In the genomic region with DNA sequence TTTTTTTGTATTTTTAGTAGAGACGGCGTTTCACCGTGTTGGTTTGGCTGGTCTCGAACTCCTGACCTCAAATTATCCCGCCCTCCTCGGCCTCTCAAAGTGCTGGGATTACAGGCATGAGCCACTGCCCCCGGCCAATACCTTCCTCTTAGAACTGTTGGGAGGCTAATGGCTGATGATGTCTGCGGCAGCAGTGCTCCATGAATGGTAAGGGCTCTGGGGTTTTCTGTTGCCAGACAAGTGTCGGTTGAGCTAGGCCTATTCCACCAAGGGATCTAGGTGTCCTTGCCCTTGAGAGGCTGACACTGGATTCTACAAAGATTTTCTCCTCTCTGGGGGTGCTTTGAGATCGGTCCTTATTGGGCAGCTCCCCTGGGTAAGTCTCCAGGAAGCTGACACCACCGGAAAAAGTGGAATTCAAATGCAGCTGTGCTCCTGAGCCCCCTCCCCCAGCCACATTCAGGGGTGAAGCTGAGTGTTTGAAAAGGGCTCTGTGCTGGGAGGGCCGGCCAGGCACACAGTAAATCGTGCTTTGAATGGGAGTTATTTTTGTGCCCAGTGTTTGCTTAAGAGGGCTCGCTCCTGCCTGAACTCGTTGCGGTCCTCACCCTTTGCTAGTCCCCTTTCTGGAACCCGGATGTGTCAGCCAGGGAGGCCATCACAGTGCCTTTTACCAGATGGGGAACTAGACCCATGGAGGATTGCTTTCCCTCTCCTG, we compare ENCODE assay signal across 9 cellular contexts. TPM values are rescaled to one million over a fixed set of nuclear protein-coding genes. Genes with fewer than 3 reads are reported as not detected.
DNase-seq lines count a peak whose midpoint lies in the region; ATAC-seq, FAIRE-seq and TF ChIP-seq lines count a peak whose summit lies in the region.
"Had no signal": no experiment of that assay in that cellular context is flagged by ENCODE, and none has a peak within 500 bp of the region (broad histone marks: within the 10 kb centered on the region; RNA-seq: fewer than 3 reads in every experiment).

No MANE protein-coding gene starts in this region.

- TF ChIP-seq POLR2A in breast epithelium (IDR thresholded peaks at IDR 0.05) (no peak), vagina (IDR thresholded peaks at IDR 0.05) (no peak)

- H3K27me3 ChIP-seq in breast epithelium (no peaks in the 10 kb centered on the region), lower lobe of right lung (ENCODE audit: low read depth) (no peaks in the 10 kb centered on the region), vagina (no peaks in the 10 kb centered on the region)

- no peak overlapping the region for H3K27ac Mint-ChIP-seq in activated CD8-positive, alpha-beta T cell treated with anti-CD3 and anti-CD28 coated beads, Interleukin-2, amount 10 ng/mL, durations not matched to agents 7 days and 5 days

- H3K27ac ChIP-seq in breast epithelium (peak overlapping the region; percentile 56 to 66), lower lobe of right lung (peak overlapping the region; percentile 76), vagina (peak overlapping the region; percentile 92)

- POLR2A ChIA-PET in activated CD8-positive, alpha-beta T cell treated with anti-CD3 and anti-CD28 coated beads, Interleukin-2, amount 10 ng/mL, durations not matched to agents 7 days and 5 days (lab: Charles Lee), result no interaction called here

- H3K27me3 Mint-ChIP-seq in activated CD8-positive, alpha-beta T cell treated with anti-CD3 and anti-CD28 coated beads, Interleukin-2, amount 10 ng/mL, durations not matched to agents 7 days and 5 days (ENCODE audit: low read depth), result peaks cover 45% of the 10 kb centered on the region

- H3K4me1 ChIP-seq in breast epithelium (peaks cover 16 to 32% of the 10 kb centered on the region in 2 donors), lower lobe of right lung (peaks cover 75% of the 10 kb centered on the region), vagina (peaks cover 82% of the 10 kb centered on the region)

- H3K36me3 Mint-ChIP-seq in activated CD8-positive, alpha-beta T cell treated with anti-CD3 and anti-CD28 coated beads, Interleukin-2, amount 10 ng/mL, durations not matched to agents 7 days and 5 days (ENCODE audit: low read depth), result no peaks in the 10 kb centered on the region

- in situ Hi-C loops in GM13977 (cut with MboI; ENCODE audit: low pct_unique_long_range_greater_than_20kb, low sequenced_read_pairs, unreplicated experiment), result no loop called here

- no peak for TF ChIP-seq CTCF in breast epithelium (IDR thresholded peaks at IDR 0.05)
- TF ChIP-seq CTCF in lower lobe of right lung (IDR thresholded peaks at IDR 0.05), result no peak
- TF ChIP-seq CTCF in vagina (IDR thresholded peaks at IDR 0.05), result no peak
- TF ChIP-seq CTCF in D721Med (IDR thresholded peaks at IDR 0.05; ENCODE audit: insufficient read depth, missing control alignments), result no peak
- TF ChIP-seq CTCF in GM13977 (IDR thresholded peaks at IDR 0.05; ENCODE audit: extremely low read depth, insufficient read depth, missing control alignments), result no peak

- H3K4me3 Mint-ChIP-seq in activated CD8-positive, alpha-beta T cell treated with anti-CD3 and anti-CD28 coated beads, Interleukin-2, amount 10 ng/mL, durations not matched to agents 7 days and 5 days, result no peak overlapping the region
- H3K4me3 Mint-ChIP-seq: immature natural killer cell had no signal

- peak; percentile 59 for DNase-seq in cardiac septum (ENCODE audit: low spot score)
- DNase-seq in Right ventricle myocardium inferior (ENCODE audit: missing footprints), result no peak
- no peak for DNase-seq in breast epithelium (ENCODE audit: low spot score in 2 of 2)
- peak; percentile 72 for DNase-seq in lower lobe of right lung
- DNase-seq in vagina (ENCODE audit: extremely low spot score in 2 of 2), result no peak
- DNase-seq in activated CD8-positive, alpha-beta T cell treated with anti-CD3 and anti-CD28 coated beads, Interleukin-2, amount 10 ng/mL, durations not matched to agents 7 days and 5 days, result no peak
- no peak for DNase-seq in D721Med (ENCODE audit: insufficient read length, low spot score)
- DNase-seq in GM13977 (ENCODE audit: low spot score), result no peak
- DNase-seq: immature natural killer cell had no signal

- H3K4me1 Mint-ChIP-seq in activated CD8-positive, alpha-beta T cell treated with anti-CD3 and anti-CD28 coated beads, Interleukin-2, amount 10 ng/mL, durations not matched to agents 7 days and 5 days (ENCODE audit: low read depth), result peaks cover 21% of the 10 kb centered on the region

- no peaks in the 10 kb centered on the region for H3K36me3 ChIP-seq in breast epithelium
- H3K36me3 ChIP-seq in lower lobe of right lung, result no peaks in the 10 kb centered on the region
- H3K36me3 ChIP-seq in vagina, result no peaks in the 10 kb centered on the region

- ATAC-seq in Right ventricle myocardium inferior, result no peak
- ATAC-seq in lower lobe of right lung, result peak; percentile 44 to 47
- no peak for ATAC-seq in activated CD8-positive, alpha-beta T cell treated with anti-CD3 and anti-CD28 coated beads, Interleukin-2, amount 10 ng/mL, durations not matched to agents 7 days and 5 days

- intact Hi-C loops in cardiac septum (cut with DNase I) (loop anchor here (5.0 kb wide), 1 partner anchor 49 kb away; no protein-coding TSS in a partner anchor), Right ventricle myocardium inferior (cut with DNase I) (no loop called here), breast epithelium (cut with DNase I; ENCODE audit: low total_unique reads) (no loop called here), lower lobe of right lung (cut with DNase I) (no loop called here), vagina (cut with DNase I) (no loop called here)

- no peak overlapping the region for H3K4me3 ChIP-seq in breast epithelium
- peak overlapping the region; percentile 17 for H3K4me3 ChIP-seq in lower lobe of right lung
- H3K4me3 ChIP-seq in vagina, result no peak overlapping the region

- CTCF ChIA-PET in activated CD8-positive, alpha-beta T cell treated with anti-CD3 and anti-CD28 coated beads, Interleukin-2, amount 10 ng/mL, durations not matched to agents 7 days and 5 days (lab: Charles Lee), result interaction anchor here (1.3 kb wide), 1 partner anchor 50 kb away, joined by 3 read pairs; no protein-coding TSS in a partner anchor

- no peaks in the 10 kb centered on the region for H3K9me3 Mint-ChIP-seq in activated CD8-positive, alpha-beta T cell treated with anti-CD3 and anti-CD28 coated beads, Interleukin-2, amount 10 ng/mL, durations not matched to agents 7 days and 5 days (ENCODE audit: insufficient read depth)
- H3K9me3 Mint-ChIP-seq: immature natural killer cell had no signal

- H3K9me3 ChIP-seq in breast epithelium (no peaks in the 10 kb centered on the region), lower lobe of right lung (no peaks in the 10 kb centered on the region), vagina (no peaks in the 10 kb centered on the region)

- no peak for FAIRE-seq in D721Med (lab: Jason Lieb, UNC)

RNA-seq across cellular contexts. Expression of gene SOX13, which starts 5.2 kb away (rescaled TPM):
- 17.9 TPM for total RNA-seq in cardiac septum
- total RNA-seq in Right ventricle myocardium inferior, result 12.1 TPM
- total RNA-seq in breast epithelium, result 10 to 100 TPM; 22.9 to 34.7 (median 31.9) TPM
- total RNA-seq in lower lobe of right lung, result 57.8 TPM
- total RNA-seq in vagina, result 41.0 TPM
- 1 to 10 TPM in 1 of 2 experiments, under 1 TPM in 1; 0.37 to 1.2 TPM for total RNA-seq in activated CD8-positive, alpha-beta T cell treated with anti-CD3 and anti-CD28 coated beads, Interleukin-2, amount 10 ng/mL, durations not matched to agents 7 days and 5 days

Comparison
In these comparisons a context has a peak if more than half of its experiments do, and no peak if none do; other contexts are left out.
1. DNase-seq: peak in cardiac septum (single experiment) and lower lobe of right lung (single experiment); none in Right ventricle myocardium inferior (single experiment), breast epithelium (0 of 2), vagina (0 of 2), activated CD8-positive, alpha-beta T cell treated with anti-CD3 and anti-CD28 coated beads, Interleukin-2, amount 10 ng/mL, durations not matched to agents 7 days and 5 days (single experiment), D721Med (single experiment) and GM13977 (single experiment).
2. ATAC-seq: peak in lower lobe of right lung (2 of 2); none in Right ventricle myocardium inferior (single experiment) and activated CD8-positive, alpha-beta T cell treated with anti-CD3 and anti-CD28 coated beads, Interleukin-2, amount 10 ng/mL, durations not matched to agents 7 days and 5 days (single experiment).
3. Peak in every context shown above with its lines, with median percentiles within 50 percentile points of each other: H3K27ac ChIP-seq.